In the genomic region with DNA sequence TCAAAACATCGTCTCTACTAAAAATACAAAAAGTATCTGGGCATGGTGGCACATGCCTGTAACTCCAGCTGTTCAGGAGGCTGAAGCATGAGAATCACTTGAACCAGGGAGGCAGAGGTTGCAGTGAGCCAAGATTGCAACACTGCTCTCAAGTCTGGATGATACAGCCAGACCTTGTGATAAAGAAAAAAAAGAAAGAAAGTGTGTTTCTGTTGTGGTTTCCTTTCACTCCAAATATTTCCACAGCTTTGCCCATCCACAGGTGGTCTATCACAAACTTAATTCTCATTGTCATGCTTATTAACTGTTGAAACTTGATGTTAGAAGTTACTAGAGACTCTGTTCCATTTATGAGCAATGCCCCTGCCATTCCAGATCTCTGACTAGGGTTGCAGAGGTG, we compare ENCODE assay signal across 26 cellular contexts.
DNase-seq lines count a peak whose midpoint lies in the region; TF ChIP-seq lines count a peak whose summit lies in the region.
"Had no signal": no experiment of that assay in that cellular context is flagged by ENCODE, and none has a peak within 500 bp of the region (broad histone marks: within the 10 kb centered on the region; RNA-seq: fewer than 3 reads in every experiment).

No MANE protein-coding gene starts in this region.

- H3K4me1 Mint-ChIP-seq in mesothelial cell of epicardium: peaks cover 35% of the 10 kb centered on the region
- H3K4me1 Mint-ChIP-seq: activated CD4-positive, alpha-beta memory T cell treated with anti-CD3 and anti-CD28 coated beads, Interleukin-2, amount 10 ng/mL, durations not matched to agents 7 days and 5 days; memory B cell; naive B cell had no signal

- H3K9me2 ChIP-seq in GM23248 (ENCODE audit: insufficient read depth): no peaks in the 10 kb centered on the region

- TF ChIP-seq CTCF in epithelial cell of proximal tubule (conservative IDR thresholded peaks at IDR 0.05; ENCODE audit: low read depth, low read length): no peak
- no peak for TF ChIP-seq CTCF in mesothelial cell of epicardium (IDR thresholded peaks at IDR 0.05; ENCODE audit: unreplicated experiment)
- no peak for TF ChIP-seq CTCF in transverse colon (IDR thresholded peaks at IDR 0.05)

- no peaks in the 10 kb centered on the region for H3K36me3 Mint-ChIP-seq in mesothelial cell of epicardium
- H3K36me3 Mint-ChIP-seq: memory B cell, naive B cell had no signal

- intact Hi-C loops in transverse colon (cut with DNase I; ENCODE audit: low total_unique reads): no loop called here

- H3K4me3 Mint-ChIP-seq in mesothelial cell of epicardium: no peak overlapping the region
- H3K4me3 Mint-ChIP-seq: activated CD4-positive, alpha-beta memory T cell treated with anti-CD3 and anti-CD28 coated beads, Interleukin-2, amount 10 ng/mL, durations not matched to agents 7 days and 5 days; memory B cell; naive B cell had no signal

- TF ChIP-seq POLR2A in transverse colon (IDR thresholded peaks at IDR 0.05): no peak

- peaks cover 14% of the 10 kb centered on the region for H3K4me1 ChIP-seq in GM23248 (ENCODE audit: insufficient read depth)
- peaks cover 49% of the 10 kb centered on the region for H3K4me1 ChIP-seq in SJCRH30
- H3K4me1 ChIP-seq in transverse colon: no peaks in the 10 kb centered on the region

- no peaks in the 10 kb centered on the region for H3K27me3 ChIP-seq in GM23248 (replicated peaks; ENCODE audit: insufficient read depth)
- no peaks in the 10 kb centered on the region for H3K27me3 ChIP-seq in SJCRH30
- H3K27me3 ChIP-seq in transverse colon: no peaks in the 10 kb centered on the region
- H3K27me3 ChIP-seq: brain microvascular endothelial cell, heart right ventricle had no signal

- H3K9me3 ChIP-seq in GM23248 (ENCODE audit: low read depth) (no peaks in the 10 kb centered on the region), SJCRH30 (replicated peaks) (no peaks in the 10 kb centered on the region), transverse colon (no peaks in the 10 kb centered on the region)
- H3K9me3 ChIP-seq: heart right ventricle had no signal

- TF ChIP-seq EP300 in transverse colon (IDR thresholded peaks at IDR 0.05; ENCODE audit: low read depth): no peak

- no peaks in the 10 kb centered on the region for H4K20me1 ChIP-seq in GM23248 (ENCODE audit: insufficient read depth)

- no peak overlapping the region for H3K27ac ChIP-seq in GM23248
- peak overlapping the region; percentile 81 for H3K27ac ChIP-seq in SJCRH30
- no peak overlapping the region for H3K27ac ChIP-seq in caudate nucleus (ENCODE audit: low read depth, low read length)
- H3K27ac ChIP-seq in transverse colon: no peak overlapping the region
- H3K27ac ChIP-seq: brain microvascular endothelial cell, C4-2B, heart right ventricle, PC-9 had no signal

- peak; percentile 24 for DNase-seq in GM23248
- DNase-seq in SJCRH30: peak; percentile 81 to 90
- DNase-seq in epithelial cell of proximal tubule (ENCODE audit: low read depth): peak; percentile 22
- no peak for DNase-seq in mesothelial cell of epicardium (ENCODE audit: low spot score in 2 of 2, unreplicated experiment in 2 of 2)
- DNase-seq in KBM-7: no peak
- DNase-seq in caudate nucleus (lab: John Stamatoyannopoulos, UW): no peak
- no peak for DNase-seq in transverse colon
- DNase-seq in stimulated activated CD4-positive, alpha-beta T cell treated with anti-CD3 and anti-CD28 coated beads, Interleukin-2, amount 100 ng/mL, for 24 hours: no peak
- DNase-seq: ACHN; activated CD4-positive, alpha-beta memory T cell treated with anti-CD3 and anti-CD28 coated beads, Interleukin-2, amount 10 ng/mL, durations not matched to agents 7 days and 5 days; activated effector memory CD4-positive, alpha-beta T cell treated with anti-CD3 and anti-CD28 coated beads, Interleukin-2, amount 50 U/mL, for 16 hours; activated T-cell treated with anti-CD3 and anti-CD28 coated beads for 4 hours; brain microvascular endothelial cell; cortex of kidney; foreskin fibroblast; heart right ventricle; left cardiac atrium; naive B cell; NCI-H1436; NCI-H510A; PC-9; SIG-M5; stimulated activated CD4-positive, alpha-beta T cell treated with anti-CD3 and anti-CD28 coated beads, Interleukin-1b, Interleukin-23, amount 100 ng/mL, for 48 hours; substantia nigra had no signal

- no peaks in the 10 kb centered on the region; the same call in 1 of the 2 replicates for H3F3A ChIP-seq in GM23248 (ENCODE audit: insufficient read depth)

- 74 to 78% methylated on average over 1 of the region's 1 CpG for WGBS in GM23248 (ENCODE audit: low coverage in 1 of 2, low lambda C conversion rate in 2 of 2, missing lambda C conversion rate in 2 of 2), 2 experiments
- WGBS in transverse colon (ENCODE audit: low coverage in 1 of 2), 2 donors: 62 to 63% methylated on average over 1 of the region's 1 CpG

- no peaks in the 10 kb centered on the region for H3K36me3 ChIP-seq in GM23248 (ENCODE audit: low read depth)
- H3K36me3 ChIP-seq in SJCRH30: no peaks in the 10 kb centered on the region
- H3K36me3 ChIP-seq in transverse colon: no peaks in the 10 kb centered on the region
- H3K36me3 ChIP-seq: brain microvascular endothelial cell, heart right ventricle had no signal

- H3K79me2 ChIP-seq in GM23248 (ENCODE audit: insufficient read depth): no peaks in the 10 kb centered on the region

- H3K27me3 Mint-ChIP-seq in mesothelial cell of epicardium (ENCODE audit: low read depth): no peaks in the 10 kb centered on the region
- H3K27me3 Mint-ChIP-seq: activated CD4-positive, alpha-beta memory T cell treated with anti-CD3 and anti-CD28 coated beads, Interleukin-2, amount 10 ng/mL, durations not matched to agents 7 days and 5 days; memory B cell; naive B cell had no signal

- H3K4me3 ChIP-seq in GM23248: no peak overlapping the region
- H3K4me3 ChIP-seq in SJCRH30: no peak overlapping the region
- H3K4me3 ChIP-seq in epithelial cell of proximal tubule (ENCODE audit: low read depth, low read length): no peak overlapping the region
- H3K4me3 ChIP-seq in transverse colon: no peak overlapping the region
- H3K4me3 ChIP-seq: heart right ventricle, PC-9 had no signal

- no peak overlapping the region for H3K4me2 ChIP-seq in GM23248 (ENCODE audit: unreplicated experiment)
- H3K4me2 ChIP-seq: PC-9 had no signal

- H3K27ac Mint-ChIP-seq in mesothelial cell of epicardium: peak overlapping the region; percentile 31
- H3K27ac Mint-ChIP-seq: activated CD4-positive, alpha-beta memory T cell treated with anti-CD3 and anti-CD28 coated beads, Interleukin-2, amount 10 ng/mL, durations not matched to agents 7 days and 5 days; memory B cell; naive B cell had no signal

- H2AFZ ChIP-seq in GM23248: no peak overlapping the region
- H2AFZ ChIP-seq: PC-9 had no signal

- H3K9me3 Mint-ChIP-seq in mesothelial cell of epicardium: no peaks in the 10 kb centered on the region

- in situ Hi-C loops in GM23248 (cut with MboI): no loop called here
- in situ Hi-C loops in KBM-7 (cut with MboI; ENCODE audit: low pct_unique_long_range_greater_than_20kb, low sequenced_read_pairs): no loop called here
- in situ Hi-C loops in transverse colon (cut with MboI; ENCODE audit: low pct_ligation_motif_present in 1 of 4, low pct_unique_long_range_greater_than_20kb in 1 of 4, low sequenced_read_pairs in 3 of 4): no loop called here

- no peak overlapping the region for H3K9ac ChIP-seq in GM23248

Comparison
In these comparisons a context has a peak if more than half of its experiments do, and no peak if none do; other contexts are left out.
1. DNase-seq: peak in GM23248 (single experiment), SJCRH30 (2 of 2) and epithelial cell of proximal tubule (single experiment); none in mesothelial cell of epicardium (0 of 2), KBM-7 (single experiment), caudate nucleus (0 of 61), transverse colon (single experiment) and stimulated activated CD4-positive, alpha-beta T cell treated with anti-CD3 and anti-CD28 coated beads, Interleukin-2, amount 100 ng/mL, for 24 hours (0 of 2).